2 cellular contexts compared by ENCODE assay signal in genomic region chr1:94606471-94606870, GRCh38.
A peak's percentile ranks its signal among the peaks of the same experiment; 100 is the strongest.
TF ChIP-seq lines count a peak whose summit lies in the region.

No MANE protein-coding gene starts in this region.

TF ChIP-seq in HCT116, 20 proteins besides CTCF, POLR2A, EP300 and RAD21:
- TF ChIP-seq MAX (IDR thresholded peaks at IDR 0.05) (peak; percentile 41), FOSL1 (IDR thresholded peaks at IDR 0.05; ENCODE audit: low read depth) (0 out of 2 replicates have a peak, but pooled peaks have one; percentile 23), POLR2AphosphoS5 (IDR thresholded peaks at IDR 0.05; ENCODE audit: low read depth, low read length) (no peak)

TF ChIP-seq in H1, 55 proteins besides CTCF, POLR2A, EP300 and RAD21:
- no peak for TF ChIP-seq SIRT6 (IDR thresholded peaks at IDR 0.05; ENCODE audit: low read length)
- no peak for TF ChIP-seq RXRA (IDR thresholded peaks at IDR 0.05; ENCODE audit: insufficient read depth, low read depth, low read length)
- no peak for TF ChIP-seq JUND (IDR thresholded peaks at IDR 0.05; ENCODE audit: low read length)
- TF ChIP-seq BCL11A (IDR thresholded peaks at IDR 0.05; ENCODE audit: low read depth in 2 of 2, low read length in 2 of 2): no peak
- no peak for TF ChIP-seq ASH2L (IDR thresholded peaks at IDR 0.05; ENCODE audit: low read length)
- TF ChIP-seq POLR2AphosphoS5 (IDR thresholded peaks at IDR 0.05; ENCODE audit: low read depth, low read length): no peak
- no peak for TF ChIP-seq MAFK (IDR thresholded peaks at IDR 0.05; ENCODE audit: low read depth, low read length)
- no peak for TF ChIP-seq BRCA1 (IDR thresholded peaks at IDR 0.05; ENCODE audit: low read depth, low read length)
- no peak for TF ChIP-seq USF2 (IDR thresholded peaks at IDR 0.05; ENCODE audit: low read length)
- no peak for TF ChIP-seq SP4 (IDR thresholded peaks at IDR 0.05; ENCODE audit: low read length)
- no peak for TF ChIP-seq RNF2 (IDR thresholded peaks at IDR 0.05; ENCODE audit: borderline replicate concordance, low read depth, low read length, missing control alignments, poor library complexity, severe bottlenecking)
- TF ChIP-seq JUN (IDR thresholded peaks at IDR 0.05; ENCODE audit: low read depth, low read length): no peak
- no peak for TF ChIP-seq CBX5 (IDR thresholded peaks at IDR 0.05; ENCODE audit: low read depth, low read length)
- TF ChIP-seq TEAD4 (IDR thresholded peaks at IDR 0.05; ENCODE audit: low read depth, low read length): no peak
- no peak for TF ChIP-seq EGR1 (IDR thresholded peaks at IDR 0.05; ENCODE audit: borderline replicate concordance, low read depth, low read length)
- no peak for TF ChIP-seq PHF8 (conservative IDR thresholded peaks at IDR 0.05; ENCODE audit: low read depth, low read length)
- TF ChIP-seq ATF3 (IDR thresholded peaks at IDR 0.05; ENCODE audit: insufficient read depth, low read depth, low read length): no peak
- TF ChIP-seq YY1 (IDR thresholded peaks at IDR 0.05; ENCODE audit: low read depth, low read length): no peak
- no peak for TF ChIP-seq HDAC2 (IDR thresholded peaks at IDR 0.05; ENCODE audit: borderline replicate concordance in 1 of 2, low read depth in 2 of 2, low read length in 2 of 2)
